8 cellular contexts compared by ENCODE assay signal in the genomic region with DNA sequence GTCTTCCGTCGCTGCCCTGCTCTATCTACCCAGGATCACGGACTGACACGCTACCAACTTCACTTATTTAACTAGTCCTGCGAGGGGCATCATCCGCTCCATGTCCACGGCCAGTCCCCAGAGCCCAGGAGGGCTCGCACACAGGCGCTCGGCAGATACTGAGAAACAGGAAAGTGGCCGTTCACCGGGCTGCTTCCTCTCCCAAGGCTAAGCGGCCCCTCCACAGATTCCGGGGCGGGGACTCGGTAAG. TPM values are rescaled to one million over a fixed set of nuclear protein-coding genes. Genes with fewer than 3 reads are reported as not detected.
A peak's percentile ranks its signal among the peaks of the same experiment; 100 is the strongest.
DNase-seq lines count a peak whose midpoint lies in the region; ATAC-seq and TF ChIP-seq lines count a peak whose summit lies in the region.

No MANE protein-coding gene starts in this region.

- peaks cover 52% of the 10 kb centered on the region for H3K79me2 ChIP-seq in DND-41 (ENCODE audit: insufficient read depth, low read length)

- peak overlapping the region; percentile 92 to 99 for H3K4me3 ChIP-seq in DND-41 (ENCODE audit: low read depth in 1 of 2, low read length in 2 of 2)
- peak overlapping the region; percentile 85 for H3K4me3 ChIP-seq in fibroblast of mammary gland (ENCODE audit: control insufficient read depth, low read depth, low read length)

- peaks cover 31% of the 10 kb centered on the region for H3K4me1 ChIP-seq in DND-41 (ENCODE audit: insufficient read depth, low read length)

- H3K27me3 Mint-ChIP-seq in HFFc6 (ENCODE audit: insufficient read depth) (peaks cover 1% of the 10 kb centered on the region), osteocyte (ENCODE audit: unreplicated experiment) (no peaks in the 10 kb centered on the region)
- H3K27me3 Mint-ChIP-seq in T-helper 2 cell treated with Interferon-gamma antibody and Interleukin-4, amounts not matched to agents 5 μg/mL and 100 μg/mL, for 36 hours (ENCODE audit: low read depth) = no peaks in the 10 kb centered on the region

- peaks cover 14% of the 10 kb centered on the region; the same call in 1 of the 2 replicates for H3K36me3 Mint-ChIP-seq in HFFc6 (ENCODE audit: low read depth)
- peaks cover 38% of the 10 kb centered on the region for H3K36me3 Mint-ChIP-seq in T-helper 2 cell treated with Interferon-gamma antibody and Interleukin-4, amounts not matched to agents 5 μg/mL and 100 μg/mL, for 36 hours (ENCODE audit: low read depth)
- H3K36me3 Mint-ChIP-seq in osteocyte (ENCODE audit: unreplicated experiment) = peaks cover 7% of the 10 kb centered on the region

- H3K27ac ChIP-seq in DND-41 (ENCODE audit: low read length) = peak overlapping the region; percentile 94

- H4K20me1 ChIP-seq in DND-41 (ENCODE audit: insufficient read depth, low read length) = peaks cover 4% of the 10 kb centered on the region

- H2AFZ ChIP-seq in DND-41 (ENCODE audit: low read depth, low read length) = peak overlapping the region; percentile 94

- H3K4me1 Mint-ChIP-seq in HFFc6 (ENCODE audit: low read depth) (peaks cover 25% of the 10 kb centered on the region), osteocyte (ENCODE audit: unreplicated experiment) (peaks cover 17% of the 10 kb centered on the region)
- peaks cover 28% of the 10 kb centered on the region for H3K4me1 Mint-ChIP-seq in T-helper 2 cell treated with Interferon-gamma antibody and Interleukin-4, amounts not matched to agents 5 μg/mL and 100 μg/mL, for 36 hours (ENCODE audit: low read depth)

- ATAC-seq in DND-41 (ENCODE audit: insufficient read depth, low read depth) (peak; percentile 38), GM19397 (IDR thresholded peaks at IDR 0.05; ENCODE audit: unreplicated experiment) (no peak)

- H3K9me3 ChIP-seq in DND-41 (ENCODE audit: insufficient read depth, low read length, severe bottlenecking) = no peaks in the 10 kb centered on the region

- TF ChIP-seq CTCF in DND-41 (IDR thresholded peaks at IDR 0.05; ENCODE audit: borderline replicate concordance, extremely low read depth, low read length, poor library complexity, severe bottlenecking) (no peak), HFFc6 (IDR thresholded peaks at IDR 0.05) (no peak), fibroblast of mammary gland (conservative IDR thresholded peaks at IDR 0.05; ENCODE audit: control insufficient read depth, insufficient read depth, low read depth, low read length) (no peak), osteocyte (IDR thresholded peaks at IDR 0.05) (no peak)

- H3K36me3 ChIP-seq in DND-41 (ENCODE audit: insufficient read depth, low read length) = peaks cover 55% of the 10 kb centered on the region

- H3K27ac Mint-ChIP-seq in HFFc6 = peak overlapping the region; percentile 83
- H3K27ac Mint-ChIP-seq in T-helper 2 cell treated with Interferon-gamma antibody and Interleukin-4, amounts not matched to agents 5 μg/mL and 100 μg/mL, for 36 hours = peak overlapping the region; percentile 98
- H3K27ac Mint-ChIP-seq in osteocyte (ENCODE audit: unreplicated experiment) = peak overlapping the region; percentile 91

- peak overlapping the region; percentile 98 for H3K4me2 ChIP-seq in DND-41 (ENCODE audit: insufficient read depth, low read length)

- no peaks in the 10 kb centered on the region for H3K9me3 Mint-ChIP-seq in HFFc6
- H3K9me3 Mint-ChIP-seq in T-helper 2 cell treated with Interferon-gamma antibody and Interleukin-4, amounts not matched to agents 5 μg/mL and 100 μg/mL, for 36 hours = no peaks in the 10 kb centered on the region
- no peaks in the 10 kb centered on the region for H3K9me3 Mint-ChIP-seq in osteocyte (ENCODE audit: unreplicated experiment)

- DNase-seq in DND-41 (no peak), HFFc6 (no peak), fibroblast of mammary gland (ENCODE audit: low read depth) (no peak), osteocyte (ENCODE audit: extremely low spot score, unreplicated experiment) (no peak), mesenteric fat pad (ENCODE audit: low spot score) (no peak)
- no peak for DNase-seq in T-helper 2 cell treated with Interferon-gamma antibody and Interleukin-4, amounts not matched to agents 5 μg/mL and 100 μg/mL, for 36 hours (ENCODE audit: low spot score)
- DNase-seq in NK-92 treated with Interleukin-12 subunit alpha and Interleukin-12 subunit beta, amount 100 ng/mL, for 24 hours (lab: John Stamatoyannopoulos, UW) = no peak

- H3K4me3 Mint-ChIP-seq in HFFc6 = peak overlapping the region; percentile 91
- peak overlapping the region; percentile 99 for H3K4me3 Mint-ChIP-seq in T-helper 2 cell treated with Interferon-gamma antibody and Interleukin-4, amounts not matched to agents 5 μg/mL and 100 μg/mL, for 36 hours
- H3K4me3 Mint-ChIP-seq in osteocyte (ENCODE audit: unreplicated experiment) = peak overlapping the region; percentile 93

- no peaks in the 10 kb centered on the region for H3K27me3 ChIP-seq in DND-41 (ENCODE audit: insufficient read depth, low read length, poor library complexity)

- peak overlapping the region; percentile 99 for H3K9ac ChIP-seq in DND-41 (ENCODE audit: low read depth, low read length)

RNA-seq across cellular contexts. Expression of a gene that starts 0.4 kb away (rescaled TPM):
- 10 to 100 TPM; 20.9 to 33.4 (median 30.9) TPM for total RNA-seq in HFFc6 (2021; fragmentation: NEBNext Ultra II Directional; extraction: Animal tissue kit (Norgen Biotek cat#: 25700))
- 31.2 and 32.1 TPM in 2 replicates for total RNA-seq in osteocyte
- total RNA-seq in mesenteric fat pad = 27.5 TPM

RNA-seq across cellular contexts. Expression of a gene that starts 0.5 kb away (rescaled TPM):
- total RNA-seq in HFFc6 (2021; fragmentation: NEBNext Ultra II Directional; extraction: Animal tissue kit (Norgen Biotek cat#: 25700)) = 10 to 100 TPM; 22.8 to 28.8 (median 25.2) TPM
- total RNA-seq in osteocyte (13.6 and 14.9 TPM in 2 replicates), mesenteric fat pad (11.9 TPM)

RNA-seq across cellular contexts. Expression of a gene that starts 9.7 kb away (rescaled TPM):
- under 1 TPM in 5 of 6 experiments, not detected in 1; 0.37 to 0.76 (median 0.57) TPM for total RNA-seq in HFFc6 (2021; fragmentation: NEBNext Ultra II Directional; extraction: Animal tissue kit (Norgen Biotek cat#: 25700))
- total RNA-seq in osteocyte = 0.83 and 0.84 TPM in 2 replicates
- total RNA-seq in mesenteric fat pad = 1.3 TPM

RNA-seq across cellular contexts. Expression of a gene that starts 17.6 kb away (rescaled TPM):
- total RNA-seq in HFFc6 (2021; fragmentation: NEBNext Ultra II Directional; extraction: Animal tissue kit (Norgen Biotek cat#: 25700)) = 10 to 100 TPM; 39.4 to 50.5 (median 46.7) TPM
- total RNA-seq in osteocyte (41.7 and 46.3 TPM in 2 replicates), mesenteric fat pad (25.0 TPM)

RNA-seq across cellular contexts. Expression of a gene that starts 17.8 kb away (rescaled TPM):
- total RNA-seq in HFFc6 (2021; fragmentation: NEBNext Ultra II Directional; extraction: Animal tissue kit (Norgen Biotek cat#: 25700)) = 100 to 1,000 TPM; 106 to 127 (median 116) TPM
- total RNA-seq in osteocyte (111 and 117 TPM in 2 replicates), mesenteric fat pad (109 TPM)
